ENCODE assay signal across 17 cellular contexts in genomic region chr1:52663716-52664115, GRCh38. TPM values are rescaled to one million over a fixed set of nuclear protein-coding genes. Genes with fewer than 3 reads are reported as not detected.
A peak's percentile ranks its signal among the peaks of the same experiment; 100 is the strongest.
DNase-seq lines count a peak whose midpoint lies in the region; ATAC-seq, FAIRE-seq and TF ChIP-seq lines count a peak whose summit lies in the region.
"Had no signal": no experiment of that assay in that cellular context is flagged by ENCODE, and none has a peak within 500 bp of the region (broad histone marks: within the 10 kb centered on the region; RNA-seq: fewer than 3 reads in every experiment).

No MANE protein-coding gene starts in this region.

- in situ Hi-C loops in K562 (cut with MboI), result no loop called here

- CTCF ChIA-PET in K562 (lab: Yijun Ruan, JAX; ENCODE audit: low intra/inter-chr PET ratio), result no interaction called here

- no peak for TF ChIP-seq CTCF in RWPE2 (IDR thresholded peaks at IDR 0.05; ENCODE audit: poor library complexity, severe bottlenecking)
- TF ChIP-seq CTCF in K562 (IDR thresholded peaks at IDR 0.05 in 2 of 3, conservative IDR thresholded peaks at IDR 0.05 in 1 of 3; ENCODE audit: insufficient read depth in 2 of 3, low read depth in 1 of 3, low read length in 3 of 3), result no peak
- no peak for TF ChIP-seq CTCF in smooth muscle cell (IDR thresholded peaks at IDR 0.05; ENCODE audit: borderline replicate concordance, insufficient read depth, poor library complexity, severe bottlenecking)
- TF ChIP-seq CTCF in endothelial cell (IDR thresholded peaks at IDR 0.05; ENCODE audit: unreplicated experiment), result no peak
- no peak for TF ChIP-seq CTCF in natural killer cell (IDR thresholded peaks at IDR 0.05)
- TF ChIP-seq CTCF in coronary artery (IDR thresholded peaks at IDR 0.05), result no peak

- no peak for TF ChIP-seq RAD21 in K562 (CRISPR knock-in tag; conservative IDR thresholded peaks at IDR 0.05 in 1 of 2, IDR thresholded peaks at IDR 0.05 in 1 of 2)

- no peak for TF ChIP-seq EP300 in K562 (IDR thresholded peaks at IDR 0.05; ENCODE audit: low read length)

- DNase-seq in RWPE2 (ENCODE audit: low spot score) (no peak), K562 (ENCODE audit: extremely low read depth in 1 of 4, low spot score in 3 of 4) (no peak), fibroblast of the conjunctiva (ENCODE audit: low read depth) (peak; percentile 38), smooth muscle cell (lab: John Stamatoyannopoulos, UW; ENCODE audit: unreplicated experiment) (no peak), endothelial cell (ENCODE audit: low spot score) (no peak), natural killer cell (no peak), coronary artery (ENCODE audit: low spot score) (no peak)
- DNase-seq: BE2C, H9, MM.1S, NCI-H1105, NCI-H187, NCI-H446, PC-3 had no signal

- peaks cover 49% of the 10 kb centered on the region for H3K4me1 ChIP-seq in RWPE2 (ENCODE audit: insufficient read depth, poor library complexity, severe bottlenecking)
- H3K4me1 ChIP-seq in K562 (replicated peaks in 1 of 2; ENCODE audit: control insufficient read depth in 2 of 2, insufficient read depth in 2 of 2, low read length in 2 of 2), result peaks cover 2% of the 10 kb centered on the region in 2 experiments; a peak in 3 of 5 replicates
- H3K4me1 ChIP-seq in smooth muscle cell (ENCODE audit: low read depth), result peaks cover 30% of the 10 kb centered on the region
- H3K4me1 ChIP-seq: BE2C had no signal

- H3K4me3 Mint-ChIP-seq in endothelial cell (ENCODE audit: unreplicated experiment) (no peak overlapping the region), natural killer cell (no peak overlapping the region)

- no peaks in the 10 kb centered on the region for H3K27me3 ChIP-seq in RWPE2 (ENCODE audit: insufficient read depth, poor library complexity, severe bottlenecking)
- no peaks in the 10 kb centered on the region for H3K27me3 ChIP-seq in K562 (ENCODE audit: control insufficient read depth in 2 of 2, insufficient read depth in 2 of 2, low read length in 2 of 2)
- no peaks in the 10 kb centered on the region for H3K27me3 ChIP-seq in smooth muscle cell (ENCODE audit: low read depth)
- H3K27me3 ChIP-seq: BE2C had no signal

- H3F3A ChIP-seq in smooth muscle cell (ENCODE audit: low read depth), result peaks cover 10% of the 10 kb centered on the region

- H3K36me3 Mint-ChIP-seq in endothelial cell (ENCODE audit: low read depth, unreplicated experiment) (no peaks in the 10 kb centered on the region), natural killer cell (no peaks in the 10 kb centered on the region)

- H3K9ac ChIP-seq in K562 (ENCODE audit: insufficient read depth in 1 of 2, low read depth in 2 of 2, low read length in 2 of 2) (no peak overlapping the region), smooth muscle cell (ENCODE audit: low read depth) (no peak overlapping the region)

- intact Hi-C loops in K562 (cut with micrococcal nuclease) (no loop called here), natural killer cell (cut with micrococcal nuclease) (no loop called here)

- no peaks in the 10 kb centered on the region for H3K79me2 ChIP-seq in K562 (ENCODE audit: control insufficient read depth, insufficient read depth, low read length)
- no peaks in the 10 kb centered on the region for H3K79me2 ChIP-seq in smooth muscle cell (ENCODE audit: low read depth)

- H3K9me3 ChIP-seq in RWPE2 (ENCODE audit: severe bottlenecking) (no peaks in the 10 kb centered on the region), K562 (replicated peaks; ENCODE audit: control insufficient read depth, insufficient read depth, low read depth, low read length) (no peaks in the 10 kb centered on the region), smooth muscle cell (replicated peaks; ENCODE audit: low read depth) (no peaks in the 10 kb centered on the region)
- H3K9me3 ChIP-seq: BE2C had no signal

- no peaks in the 10 kb centered on the region for H4K20me1 ChIP-seq in K562 (replicated peaks; ENCODE audit: control insufficient read depth, insufficient read depth, low read length)
- H4K20me1 ChIP-seq in smooth muscle cell (ENCODE audit: low read depth), result no peaks in the 10 kb centered on the region

- H3K27me3 Mint-ChIP-seq in endothelial cell (ENCODE audit: unreplicated experiment) (peaks cover 4% of the 10 kb centered on the region), natural killer cell (ENCODE audit: low read depth in 2 of 2) (no peaks in the 10 kb centered on the region)

- H3K4me2 ChIP-seq in K562 (ENCODE audit: insufficient read depth, low read length) (no peak overlapping the region), smooth muscle cell (peak overlapping the region; percentile 73)

- no peak overlapping the region for H3K27ac Mint-ChIP-seq in endothelial cell (ENCODE audit: unreplicated experiment)
- H3K27ac Mint-ChIP-seq in natural killer cell, result no peak overlapping the region

- no peak for FAIRE-seq in K562 (lab: Jason Lieb, UNC)
- FAIRE-seq: HepG2 had no signal

- H3K4me3 ChIP-seq in RWPE2 (ENCODE audit: severe bottlenecking) (no peak overlapping the region), K562 (no peak overlapping the region), smooth muscle cell (no peak overlapping the region), coronary artery (no peak overlapping the region)

- ATAC-seq in RWPE2 (ENCODE audit: low read depth), result no peak
- no peak for ATAC-seq in K562
- ATAC-seq in natural killer cell, result no peak
- ATAC-seq: Right ventricle myocardium inferior had no signal

- WGBS in K562 (ENCODE audit: insufficient coverage, low coverage, missing lambda C conversion rate), result 72% methylated on average over 5 of the region's 5 CpGs
- 88% methylated on average over 5 of the region's 5 CpGs for WGBS in smooth muscle cell (ENCODE audit: low lambda C conversion rate)

- H3K36me3 ChIP-seq in RWPE2 (ENCODE audit: low read depth) (no peaks in the 10 kb centered on the region), K562 (ENCODE audit: control insufficient read depth, insufficient read depth, low read length) (no peaks in the 10 kb centered on the region), smooth muscle cell (ENCODE audit: low read depth) (no peaks in the 10 kb centered on the region)
- H3K36me3 ChIP-seq: BE2C had no signal

- H3K27ac ChIP-seq in RWPE2 (ENCODE audit: poor library complexity, severe bottlenecking) (peak overlapping the region; percentile 87), K562 (ENCODE audit: extremely low read depth, low read depth, low read length) (no peak overlapping the region), smooth muscle cell (ENCODE audit: low read depth) (no peak overlapping the region), coronary artery (no peak overlapping the region)

- H3K9me3 Mint-ChIP-seq in endothelial cell (ENCODE audit: unreplicated experiment) (no peaks in the 10 kb centered on the region), natural killer cell (no peaks in the 10 kb centered on the region)
- H3K9me3 Mint-ChIP-seq: H9 had no signal

- POLR2A ChIA-PET in K562 (lab: Yijun Ruan, JAX), result interaction anchor here (0.6 kb wide), 2 partner anchors 11 to 20 kb away, joined by 3 read pairs; no protein-coding TSS in a partner anchor

- no peak for TF ChIP-seq POLR2A in K562 (conservative IDR thresholded peaks at IDR 0.05)

- H2AFZ ChIP-seq in K562 (ENCODE audit: low read depth, low read length) (no peak overlapping the region), smooth muscle cell (ENCODE audit: low read depth) (peak overlapping the region; percentile 82)

- H3K9me1 ChIP-seq in K562 (ENCODE audit: control insufficient read depth, insufficient read depth, low read length), result no peaks in the 10 kb centered on the region

- H3K4me1 Mint-ChIP-seq in endothelial cell (ENCODE audit: unreplicated experiment), result peaks cover 9% of the 10 kb centered on the region
- peaks cover 8 to 10% of the 10 kb centered on the region in 2 donors for H3K4me1 Mint-ChIP-seq in natural killer cell

- BruUV-seq in K562 (replicated peaks; lab: Mats Ljungman, UMichigan), result no TSS peak

RNA-seq across cellular contexts. Expression of gene SHISAL2A, which starts 30.7 kb away (rescaled TPM):
- not detected in 2 replicates for total RNA-seq in K562 (2011; cell fraction: chromatin; rRNA removed; ENCODE audit: low replicate concordance)
- total RNA-seq in K562 (2011; cell fraction: nucleolus; rRNA removed), result not detected in 2 replicates
- not detected in 2 replicates for total RNA-seq in K562 (2011; cell fraction: nucleoplasm; rRNA removed)
- total RNA-seq in K562 (2014; rRNA removed) (not detected in 2 replicates), K562 (2014; rRNA removed; fragmentation: Illumina TruSeq; extraction: Trizol) (not detected in 2 replicates), K562 (2015; rRNA removed; fragmentation: Illumina TruSeq; extraction: Trizol) (not detected in 2 replicates), K562 (2021) (0.11 TPM in 1 of 2 replicates, not detected in the other), smooth muscle cell (2.3 TPM in 1 of 2 replicates, not detected in the other), endothelial cell (ENCODE audit: unreplicated experiment) (not detected), natural killer cell (10 to 100 TPM; 14.0 to 31.4 (median 16.2) TPM)
- polyA plus RNA-seq in K562 (2011; rRNA removed) (not detected in 2 replicates), K562 (2014; fragmentation: Illumina TruSeq; extraction: Trizol) (not detected in 2 replicates), K562 (2014; fragmentation: Nextera tagmentation; extraction: Ambion mirVana) (not detected), K562 (2014; rRNA removed) (not detected in 2 replicates), smooth muscle cell (0.66 and 0.98 TPM in 2 replicates)
- not detected in 2 replicates for polyA plus RNA-seq in K562 (2011; cell fraction: cytosol; rRNA removed)
- polyA plus RNA-seq in K562 (2011; cell fraction: nucleus; rRNA removed), result not detected in 2 replicates
- polyA plus RNA-seq in K562 (2012), result not detected in 2 replicates
- polyA minus RNA-seq in K562 (2011; rRNA and poly(A)+ RNA removed), result not detected in 2 replicates
- polyA minus RNA-seq in K562 (2011; cell fraction: cytosol; rRNA and poly(A)+ RNA removed), result not detected in 2 replicates
- not detected in 2 replicates for polyA minus RNA-seq in K562 (2011; cell fraction: nucleus; rRNA and poly(A)+ RNA removed)
- total RNA-seq: HepG2, PC-3, Right ventricle myocardium inferior had no signal
- polyA plus RNA-seq: AG04450, HepG2 had no signal

RNA-seq across cellular contexts. Expression of gene COA7, which starts 34.4 kb away (rescaled TPM):
- total RNA-seq in K562 (2011; cell fraction: chromatin; rRNA removed; ENCODE audit: low replicate concordance), result 16.7 and 21.2 TPM in 2 replicates
- 11.3 and 11.4 TPM in 2 replicates for total RNA-seq in K562 (2011; cell fraction: nucleolus; rRNA removed)
- 16.6 and 20.1 TPM in 2 replicates for total RNA-seq in K562 (2011; cell fraction: nucleoplasm; rRNA removed)
- 19.4 and 22.9 TPM in 2 replicates for total RNA-seq in K562 (2014; rRNA removed)
- total RNA-seq in K562 (2014; rRNA removed; fragmentation: Illumina TruSeq; extraction: Trizol), result 48.8 and 50.2 TPM in 2 replicates
- 50.6 and 53.9 TPM in 2 replicates for total RNA-seq in K562 (2015; rRNA removed; fragmentation: Illumina TruSeq; extraction: Trizol)
- 59.3 and 61.3 TPM in 2 replicates for total RNA-seq in K562 (2021)
- polyA plus RNA-seq in K562 (2011; rRNA removed), result 42.7 and 51.0 TPM in 2 replicates
- polyA plus RNA-seq in K562 (2011; cell fraction: cytosol; rRNA removed), result 36.2 and 36.6 TPM in 2 replicates
- polyA plus RNA-seq in K562 (2011; cell fraction: nucleus; rRNA removed), result 10.2 and 11.7 TPM in 2 replicates
- 34.6 and 49.3 TPM in 2 replicates for polyA plus RNA-seq in K562 (2012)
- polyA plus RNA-seq in K562 (2014; fragmentation: Illumina TruSeq; extraction: Trizol), result 37.3 and 45.9 TPM in 2 replicates
- 10 to 100 TPM; 59.6 to 82.8 TPM for polyA plus RNA-seq in K562 (2014; fragmentation: Nextera tagmentation; extraction: Ambion mirVana)
- polyA plus RNA-seq in K562 (2014; rRNA removed), result 34.2 and 43.7 TPM in 2 replicates
- polyA minus RNA-seq in K562 (2011; rRNA and poly(A)+ RNA removed), result 41.9 and 45.6 TPM in 2 replicates
- polyA minus RNA-seq in K562 (2011; cell fraction: cytosol; rRNA and poly(A)+ RNA removed), result 13.6 and 15.3 TPM in 2 replicates
- 3.8 and 6.0 TPM in 2 replicates for polyA minus RNA-seq in K562 (2011; cell fraction: nucleus; rRNA and poly(A)+ RNA removed)
- total RNA-seq in smooth muscle cell, result 3.7 and 4.4 TPM in 2 replicates
- polyA plus RNA-seq in smooth muscle cell, result 6.3 and 7.3 TPM in 2 replicates
- total RNA-seq in endothelial cell (ENCODE audit: unreplicated experiment), result 14.4 TPM
- 1 to 10 TPM; 1.8 to 4.7 (median 3.9) TPM for total RNA-seq in natural killer cell
